ENCODE assay signal across 1 cellular context in the genomic region with DNA sequence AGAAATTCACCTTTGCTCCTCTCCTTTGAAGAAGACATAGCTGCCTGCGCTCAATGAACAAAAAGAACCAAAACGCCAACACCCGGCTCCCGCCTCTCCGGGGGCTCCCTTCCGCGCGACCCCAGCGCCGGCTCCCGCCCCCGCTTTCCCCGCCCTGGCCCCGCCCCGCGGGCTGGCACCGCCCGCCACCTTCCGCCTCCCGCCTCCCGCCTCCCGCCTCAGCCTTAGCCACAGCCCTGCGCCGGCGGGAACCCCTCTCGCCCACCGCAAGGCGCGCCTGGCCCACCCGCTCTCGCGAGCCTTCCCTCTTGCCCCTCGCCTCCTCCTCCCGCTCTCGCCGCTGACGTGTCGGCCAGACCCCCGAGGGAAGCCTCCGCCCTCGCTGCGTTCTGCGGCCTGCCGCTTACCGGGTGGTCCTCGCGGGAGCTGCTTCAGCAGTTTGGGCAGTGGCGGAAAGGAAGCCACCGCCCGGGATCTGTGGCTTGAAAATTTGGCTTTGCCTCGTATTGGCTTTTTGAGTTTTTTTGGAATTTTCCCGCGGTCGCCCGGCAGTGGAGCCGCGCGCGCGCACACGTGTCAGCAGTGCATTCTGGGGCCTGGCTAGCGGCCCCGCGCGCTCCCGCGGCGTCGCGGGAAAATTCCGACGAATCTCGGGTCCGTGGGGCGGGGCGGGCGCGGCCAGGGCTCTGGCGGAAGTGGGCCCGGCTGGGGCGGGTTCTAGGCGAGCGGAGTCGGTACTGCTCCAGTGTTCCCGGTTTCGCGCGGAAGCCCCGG.
TF ChIP-seq lines count a peak whose summit lies in the region.

A gene with protein sequence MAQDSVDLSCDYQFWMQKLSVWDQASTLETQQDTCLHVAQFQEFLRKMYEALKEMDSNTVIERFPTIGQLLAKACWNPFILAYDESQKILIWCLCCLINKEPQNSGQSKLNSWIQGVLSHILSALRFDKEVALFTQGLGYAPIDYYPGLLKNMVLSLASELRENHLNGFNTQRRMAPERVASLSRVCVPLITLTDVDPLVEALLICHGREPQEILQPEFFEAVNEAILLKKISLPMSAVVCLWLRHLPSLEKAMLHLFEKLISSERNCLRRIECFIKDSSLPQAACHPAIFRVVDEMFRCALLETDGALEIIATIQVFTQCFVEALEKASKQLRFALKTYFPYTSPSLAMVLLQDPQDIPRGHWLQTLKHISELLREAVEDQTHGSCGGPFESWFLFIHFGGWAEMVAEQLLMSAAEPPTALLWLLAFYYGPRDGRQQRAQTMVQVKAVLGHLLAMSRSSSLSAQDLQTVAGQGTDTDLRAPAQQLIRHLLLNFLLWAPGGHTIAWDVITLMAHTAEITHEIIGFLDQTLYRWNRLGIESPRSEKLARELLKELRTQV (minus strand): TSS at position 591 of the 774 bp plus-strand sequence. CDS start 68,418 bp downstream, outside the sequence.

TF ChIP-seq in HEK293, 187 proteins besides CTCF, POLR2A, EP300 and RAD21 (continued from another document and continues in another):
- no peak for TF ChIP-seq MYNN (tag by site-specific recombination; IDR thresholded peaks at IDR 0.05; ENCODE audit: borderline replicate concordance)
- no peak for TF ChIP-seq YY1 (tag by site-specific recombination; IDR thresholded peaks at IDR 0.05)
- no peak for TF ChIP-seq ZNF621 (tag by site-specific recombination; IDR thresholded peaks at IDR 0.05)
- no peak for TF ChIP-seq ZNF311 (tag by site-specific recombination; IDR thresholded peaks at IDR 0.05; ENCODE audit: borderline replicate concordance)
- TF ChIP-seq, protein P1, sequence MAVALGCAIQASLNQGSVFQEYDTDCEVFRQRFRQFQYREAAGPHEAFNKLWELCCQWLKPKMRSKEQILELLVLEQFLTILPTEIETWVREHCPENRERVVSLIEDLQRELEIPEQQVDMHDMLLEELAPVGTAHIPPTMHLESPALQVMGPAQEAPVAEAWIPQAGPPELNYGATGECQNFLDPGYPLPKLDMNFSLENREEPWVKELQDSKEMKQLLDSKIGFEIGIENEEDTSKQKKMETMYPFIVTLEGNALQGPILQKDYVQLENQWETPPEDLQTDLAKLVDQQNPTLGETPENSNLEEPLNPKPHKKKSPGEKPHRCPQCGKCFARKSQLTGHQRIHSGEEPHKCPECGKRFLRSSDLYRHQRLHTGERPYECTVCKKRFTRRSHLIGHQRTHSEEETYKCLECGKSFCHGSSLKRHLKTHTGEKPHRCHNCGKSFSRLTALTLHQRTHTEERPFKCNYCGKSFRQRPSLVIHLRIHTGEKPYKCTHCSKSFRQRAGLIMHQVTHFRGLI (tag by site-specific recombination; IDR thresholded peaks at IDR 0.05), result no peak
- no peak for TF ChIP-seq ZNF785 (tag by site-specific recombination; IDR thresholded peaks at IDR 0.05)
- no peak for TF ChIP-seq ZBTB7A (tag by site-specific recombination; IDR thresholded peaks at IDR 0.05; ENCODE audit: low read depth)
- TF ChIP-seq, protein P2, sequence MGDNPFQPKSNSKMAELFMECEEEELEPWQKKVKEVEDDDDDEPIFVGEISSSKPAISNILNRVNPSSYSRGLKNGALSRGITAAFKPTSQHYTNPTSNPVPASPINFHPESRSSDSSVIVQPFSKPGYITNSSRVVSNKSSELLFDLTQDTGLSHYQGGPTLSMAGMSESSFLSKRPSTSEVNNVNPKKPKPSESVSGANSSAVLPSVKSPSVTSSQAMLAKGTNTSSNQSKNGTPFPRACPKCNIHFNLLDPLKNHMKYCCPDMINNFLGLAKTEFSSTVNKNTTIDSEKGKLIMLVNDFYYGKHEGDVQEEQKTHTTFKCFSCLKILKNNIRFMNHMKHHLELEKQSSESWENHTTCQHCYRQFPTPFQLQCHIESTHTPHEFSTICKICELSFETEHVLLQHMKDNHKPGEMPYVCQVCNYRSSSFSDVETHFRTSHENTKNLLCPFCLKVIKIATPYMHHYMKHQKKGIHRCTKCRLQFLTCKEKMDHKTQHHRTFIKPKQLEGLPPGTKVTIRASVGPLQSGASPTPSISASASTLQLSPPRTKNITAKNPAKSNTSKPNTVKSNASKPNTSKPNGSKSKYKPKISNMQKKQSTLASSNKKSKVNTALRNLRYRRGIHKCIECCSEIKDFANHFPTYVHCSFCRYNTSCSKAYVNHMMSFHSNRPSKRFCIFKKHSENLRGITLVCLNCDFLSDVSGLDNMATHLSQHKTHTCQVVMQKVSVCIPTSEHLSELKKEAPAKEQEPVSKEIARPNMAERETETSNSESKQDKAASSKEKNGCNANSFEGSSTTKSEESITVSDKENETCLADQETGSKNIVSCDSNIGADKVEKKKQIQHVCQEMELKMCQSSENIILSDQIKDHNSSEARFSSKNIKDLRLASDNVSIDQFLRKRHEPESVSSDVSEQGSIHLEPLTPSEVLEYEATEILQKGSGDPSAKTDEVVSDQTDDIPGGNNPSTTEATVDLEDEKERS (tag by site-specific recombination; IDR thresholded peaks at IDR 0.05), result no peak
- TF ChIP-seq ZNF677 (tag by site-specific recombination; IDR thresholded peaks at IDR 0.05), result no peak
- TF ChIP-seq, protein P3, sequence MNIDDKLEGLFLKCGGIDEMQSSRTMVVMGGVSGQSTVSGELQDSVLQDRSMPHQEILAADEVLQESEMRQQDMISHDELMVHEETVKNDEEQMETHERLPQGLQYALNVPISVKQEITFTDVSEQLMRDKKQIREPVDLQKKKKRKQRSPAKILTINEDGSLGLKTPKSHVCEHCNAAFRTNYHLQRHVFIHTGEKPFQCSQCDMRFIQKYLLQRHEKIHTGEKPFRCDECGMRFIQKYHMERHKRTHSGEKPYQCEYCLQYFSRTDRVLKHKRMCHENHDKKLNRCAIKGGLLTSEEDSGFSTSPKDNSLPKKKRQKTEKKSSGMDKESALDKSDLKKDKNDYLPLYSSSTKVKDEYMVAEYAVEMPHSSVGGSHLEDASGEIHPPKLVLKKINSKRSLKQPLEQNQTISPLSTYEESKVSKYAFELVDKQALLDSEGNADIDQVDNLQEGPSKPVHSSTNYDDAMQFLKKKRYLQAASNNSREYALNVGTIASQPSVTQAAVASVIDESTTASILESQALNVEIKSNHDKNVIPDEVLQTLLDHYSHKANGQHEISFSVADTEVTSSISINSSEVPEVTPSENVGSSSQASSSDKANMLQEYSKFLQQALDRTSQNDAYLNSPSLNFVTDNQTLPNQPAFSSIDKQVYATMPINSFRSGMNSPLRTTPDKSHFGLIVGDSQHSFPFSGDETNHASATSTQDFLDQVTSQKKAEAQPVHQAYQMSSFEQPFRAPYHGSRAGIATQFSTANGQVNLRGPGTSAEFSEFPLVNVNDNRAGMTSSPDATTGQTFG (tag by site-specific recombination; IDR thresholded peaks at IDR 0.05; ENCODE audit: borderline replicate concordance), result no peak
- TF ChIP-seq ZNF341 (tag by site-specific recombination; IDR thresholded peaks at IDR 0.05; ENCODE audit: low read depth), result peak; percentile 49
- TF ChIP-seq ZNF548 (tag by site-specific recombination; IDR thresholded peaks at IDR 0.05), result no peak
- TF ChIP-seq, protein P4, sequence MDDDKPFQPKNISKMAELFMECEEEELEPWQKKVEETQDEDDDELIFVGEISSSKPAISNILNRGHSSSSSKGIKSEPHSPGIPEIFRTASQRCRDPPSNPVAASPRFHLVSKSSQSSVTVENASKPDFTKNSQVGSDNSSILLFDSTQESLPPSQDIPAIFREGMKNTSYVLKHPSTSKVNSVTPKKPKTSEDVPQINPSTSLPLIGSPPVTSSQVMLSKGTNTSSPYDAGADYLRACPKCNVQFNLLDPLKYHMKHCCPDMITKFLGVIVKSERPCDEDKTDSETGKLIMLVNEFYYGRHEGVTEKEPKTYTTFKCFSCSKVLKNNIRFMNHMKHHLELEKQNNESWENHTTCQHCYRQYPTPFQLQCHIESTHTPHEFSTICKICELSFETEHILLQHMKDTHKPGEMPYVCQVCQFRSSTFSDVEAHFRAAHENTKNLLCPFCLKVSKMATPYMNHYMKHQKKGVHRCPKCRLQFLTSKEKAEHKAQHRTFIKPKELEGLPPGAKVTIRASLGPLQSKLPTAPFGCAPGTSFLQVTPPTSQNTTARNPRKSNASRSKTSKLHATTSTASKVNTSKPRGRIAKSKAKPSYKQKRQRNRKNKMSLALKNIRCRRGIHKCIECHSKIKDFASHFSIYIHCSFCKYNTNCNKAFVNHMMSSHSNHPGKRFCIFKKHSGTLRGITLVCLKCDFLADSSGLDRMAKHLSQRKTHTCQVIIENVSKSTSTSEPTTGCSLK (tag by site-specific recombination; IDR thresholded peaks at IDR 0.05), result no peak
- no peak for TF ChIP-seq TRIM28 (IDR thresholded peaks at IDR 0.05; ENCODE audit: borderline replicate concordance, low read length)
- no peak for TF ChIP-seq ZNF433 (tag by site-specific recombination; IDR thresholded peaks at IDR 0.05; ENCODE audit: low read depth)
- no peak for TF ChIP-seq ZNF558 (tag by site-specific recombination; IDR thresholded peaks at IDR 0.05)
- TF ChIP-seq ZNF155 (tag by site-specific recombination; IDR thresholded peaks at IDR 0.05), result no peak
- no peak for TF ChIP-seq ZNF426 (tag by site-specific recombination; IDR thresholded peaks at IDR 0.05)
- TF ChIP-seq SALL2 (tag by site-specific recombination; IDR thresholded peaks at IDR 0.05; ENCODE audit: borderline replicate concordance), result no peak
- no peak for TF ChIP-seq REPIN1 (tag by site-specific recombination; IDR thresholded peaks at IDR 0.05; ENCODE audit: low read depth)
- TF ChIP-seq ZBTB17 (tag by site-specific recombination; IDR thresholded peaks at IDR 0.05), result peak; percentile 55; the same call in 1 of the 2 replicates
- TF ChIP-seq, protein P5, sequence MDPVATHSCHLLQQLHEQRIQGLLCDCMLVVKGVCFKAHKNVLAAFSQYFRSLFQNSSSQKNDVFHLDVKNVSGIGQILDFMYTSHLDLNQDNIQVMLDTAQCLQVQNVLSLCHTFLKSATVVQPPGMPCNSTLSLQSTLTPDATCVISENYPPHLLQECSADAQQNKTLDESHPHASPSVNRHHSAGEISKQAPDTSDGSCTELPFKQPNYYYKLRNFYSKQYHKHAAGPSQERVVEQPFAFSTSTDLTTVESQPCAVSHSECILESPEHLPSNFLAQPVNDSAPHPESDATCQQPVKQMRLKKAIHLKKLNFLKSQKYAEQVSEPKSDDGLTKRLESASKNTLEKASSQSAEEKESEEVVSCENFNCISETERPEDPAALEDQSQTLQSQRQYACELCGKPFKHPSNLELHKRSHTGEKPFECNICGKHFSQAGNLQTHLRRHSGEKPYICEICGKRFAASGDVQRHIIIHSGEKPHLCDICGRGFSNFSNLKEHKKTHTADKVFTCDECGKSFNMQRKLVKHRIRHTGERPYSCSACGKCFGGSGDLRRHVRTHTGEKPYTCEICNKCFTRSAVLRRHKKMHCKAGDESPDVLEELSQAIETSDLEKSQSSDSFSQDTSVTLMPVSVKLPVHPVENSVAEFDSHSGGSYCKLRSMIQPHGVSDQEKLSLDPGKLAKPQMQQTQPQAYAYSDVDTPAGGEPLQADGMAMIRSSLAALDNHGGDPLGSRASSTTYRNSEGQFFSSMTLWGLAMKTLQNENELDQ (tag by site-specific recombination; IDR thresholded peaks at IDR 0.05; ENCODE audit: low read depth), result no peak
- no peak for TF ChIP-seq ZNF169 (tag by site-specific recombination; IDR thresholded peaks at IDR 0.05)
- TF ChIP-seq ZNF510 (tag by site-specific recombination; IDR thresholded peaks at IDR 0.05; ENCODE audit: insufficient replicate concordance), result no peak
- peak; percentile 60 for TF ChIP-seq EGR2 (tag by site-specific recombination; IDR thresholded peaks at IDR 0.05; ENCODE audit: low read depth)
- peak; percentile 97 for TF ChIP-seq ZBTB8A (tag by site-specific recombination; IDR thresholded peaks at IDR 0.05)
- TF ChIP-seq, protein P6, sequence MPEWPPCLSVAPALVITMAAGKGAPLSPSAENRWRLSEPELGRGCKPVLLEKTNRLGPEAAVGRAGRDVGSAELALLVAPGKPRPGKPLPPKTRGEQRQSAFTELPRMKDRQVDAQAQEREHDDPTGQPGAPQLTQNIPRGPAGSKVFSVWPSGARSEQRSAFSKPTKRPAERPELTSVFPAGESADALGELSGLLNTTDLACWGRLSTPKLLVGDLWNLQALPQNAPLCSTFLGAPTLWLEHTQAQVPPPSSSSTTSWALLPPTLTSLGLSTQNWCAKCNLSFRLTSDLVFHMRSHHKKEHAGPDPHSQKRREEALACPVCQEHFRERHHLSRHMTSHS (tag by site-specific recombination; IDR thresholded peaks at IDR 0.05), result no peak
- TF ChIP-seq SETDB1 (IDR thresholded peaks at IDR 0.05; ENCODE audit: insufficient read length, low read length), result no peak
- peak; percentile 72 for TF ChIP-seq ZXDB (tag by site-specific recombination; IDR thresholded peaks at IDR 0.05)
- no peak for TF ChIP-seq HOXD13 (CRISPR knock-in tag; IDR thresholded peaks at IDR 0.05; ENCODE audit: borderline replicate concordance)
- TF ChIP-seq, protein P7, sequence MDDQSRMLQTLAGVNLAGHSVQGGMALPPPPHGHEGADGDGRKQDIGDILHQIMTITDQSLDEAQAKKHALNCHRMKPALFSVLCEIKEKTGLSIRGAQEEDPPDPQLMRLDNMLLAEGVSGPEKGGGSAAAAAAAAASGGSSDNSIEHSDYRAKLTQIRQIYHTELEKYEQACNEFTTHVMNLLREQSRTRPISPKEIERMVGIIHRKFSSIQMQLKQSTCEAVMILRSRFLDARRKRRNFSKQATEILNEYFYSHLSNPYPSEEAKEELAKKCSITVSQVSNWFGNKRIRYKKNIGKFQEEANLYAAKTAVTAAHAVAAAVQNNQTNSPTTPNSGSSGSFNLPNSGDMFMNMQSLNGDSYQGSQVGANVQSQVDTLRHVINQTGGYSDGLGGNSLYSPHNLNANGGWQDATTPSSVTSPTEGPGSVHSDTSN (CRISPR knock-in tag; IDR thresholded peaks at IDR 0.05), result peak; percentile 37; the same call in 1 of the 2 replicates
- 0 out of 2 replicates have a peak, but pooled peaks have one; percentile 79 for TF ChIP-seq OVOL3 (tag by site-specific recombination; IDR thresholded peaks at IDR 0.05)
- peak; percentile 49; the same call in 1 of the 2 replicates for TF ChIP-seq ZNF394 (tag by site-specific recombination; IDR thresholded peaks at IDR 0.05; ENCODE audit: borderline replicate concordance)
- TF ChIP-seq, protein P8, sequence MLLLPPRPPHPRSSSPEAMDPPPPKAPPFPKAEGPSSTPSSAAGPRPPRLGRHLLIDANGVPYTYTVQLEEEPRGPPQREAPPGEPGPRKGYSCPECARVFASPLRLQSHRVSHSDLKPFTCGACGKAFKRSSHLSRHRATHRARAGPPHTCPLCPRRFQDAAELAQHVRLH (tag by site-specific recombination; IDR thresholded peaks at IDR 0.05), result no peak
- TF ChIP-seq ZFP41 (tag by site-specific recombination; IDR thresholded peaks at IDR 0.05; ENCODE audit: borderline replicate concordance), result no peak
- 0 out of 2 replicates have a peak, but pooled peaks have one; percentile 11 for TF ChIP-seq IKZF3 (tag by site-specific recombination; IDR thresholded peaks at IDR 0.05)
- no peak for TF ChIP-seq ZNF132 (tag by site-specific recombination; IDR thresholded peaks at IDR 0.05; ENCODE audit: borderline replicate concordance)
- TF ChIP-seq GLI4 (tag by site-specific recombination; IDR thresholded peaks at IDR 0.05), result no peak
